In the genomic region with DNA sequence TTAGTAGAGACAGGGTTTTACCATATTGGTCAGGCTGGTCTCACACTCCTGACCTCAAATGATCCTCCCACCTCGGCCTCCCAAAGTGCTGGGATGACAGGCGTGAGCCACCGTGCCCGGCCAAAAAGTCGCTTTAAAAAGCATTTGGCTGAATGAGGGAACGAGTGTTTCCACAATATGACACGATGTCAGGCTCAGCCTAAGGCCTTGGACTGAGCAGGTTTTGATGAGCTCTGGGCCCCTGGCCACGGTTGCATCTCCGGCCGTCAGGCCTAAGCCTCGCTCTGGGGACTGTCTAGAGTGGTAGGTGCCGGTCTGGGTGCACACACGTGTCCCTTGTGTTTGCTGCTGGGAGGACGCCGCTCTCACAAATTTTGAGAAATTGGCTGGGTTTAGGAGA, we compare ENCODE assay signal across 8 cellular contexts.
A peak's percentile ranks its signal among the peaks of the same experiment; 100 is the strongest.
DNase-seq lines count a peak whose midpoint lies in the region; ATAC-seq and TF ChIP-seq lines count a peak whose summit lies in the region.
"Not testable (repeated sequence)": the region's sequence is repeated elsewhere in the genome, so short reads cannot be mapped to it uniquely, and the experiment has no call there.

No MANE protein-coding gene starts in this region.

- H2AK5ac ChIP-seq in trophoblast cell (ENCODE audit: low read length) = peak overlapping the region; percentile 26

- H4K91ac ChIP-seq in trophoblast cell (ENCODE audit: low read depth, low read length) = peak overlapping the region; percentile 39

- H3K4ac ChIP-seq in trophoblast cell (ENCODE audit: low read depth, low read length) = not testable (repeated sequence)

- not testable (repeated sequence) for H3F3A ChIP-seq in GM23338 (replicated peaks; ENCODE audit: low read depth)

- TF ChIP-seq CTCF in GM23338 (conservative IDR thresholded peaks at IDR 0.05; ENCODE audit: low read depth in 2 of 2); endothelial cell (IDR thresholded peaks at IDR 0.05; ENCODE audit: unreplicated experiment); mesothelial cell of epicardium (IDR thresholded peaks at IDR 0.05; ENCODE audit: unreplicated experiment); neural crest cell (conservative IDR thresholded peaks at IDR 0.05); spleen (IDR thresholded peaks at IDR 0.05 in 8 of 11, conservative IDR thresholded peaks at IDR 0.05 in 3 of 11): not testable (repeated sequence)

- not testable (repeated sequence) for H3K4me3 ChIP-seq in BLaER1; GM23338; trophoblast cell (ENCODE audit: low read depth, low read length); spleen

- peak overlapping the region; percentile 66 for H3K14ac ChIP-seq in trophoblast cell (ENCODE audit: low read length)

- H3K79me1 ChIP-seq in trophoblast cell (ENCODE audit: low read length) = peaks cover 29% of the 10 kb centered on the region

- H3K18ac ChIP-seq in trophoblast cell (ENCODE audit: low read length) = peak overlapping the region; percentile 51

- TF ChIP-seq POLR2A in spleen (IDR thresholded peaks at IDR 0.05) = not testable (repeated sequence)

- not testable (repeated sequence) for H3K9me2 ChIP-seq in GM23338 (ENCODE audit: insufficient read depth)

- not testable (repeated sequence) for H3K79me2 ChIP-seq in GM23338 (replicated peaks; ENCODE audit: insufficient read depth); trophoblast cell (ENCODE audit: control insufficient read depth, insufficient read depth, low read length, poor library complexity)

- peaks cover 68% of the 10 kb centered on the region for H3K4me1 ChIP-seq in BLaER1
- peaks cover 17% of the 10 kb centered on the region for H3K4me1 ChIP-seq in GM23338 (ENCODE audit: insufficient read depth)
- H3K4me1 ChIP-seq in trophoblast cell (ENCODE audit: control insufficient read depth in 1 of 2, insufficient read depth in 2 of 2, low read length in 2 of 2) = peaks cover 23 to 40% of the 10 kb centered on the region in 2 experiments
- peaks cover 0 to 39% (median 18%) of the 10 kb centered on the region in 6 donors for H3K4me1 ChIP-seq in spleen

- not testable (repeated sequence) for H3K36me3 ChIP-seq in BLaER1; GM23338 (ENCODE audit: insufficient read depth); trophoblast cell (ENCODE audit: control insufficient read depth in 1 of 2, insufficient read depth in 2 of 2, low read length in 2 of 2); spleen

- H3K9me3 ChIP-seq in BLaER1; trophoblast cell (ENCODE audit: insufficient read depth, low read depth, low read length); spleen: not testable (repeated sequence)

- peak overlapping the region; percentile 2 for H4K8ac ChIP-seq in trophoblast cell (ENCODE audit: low read depth, low read length)

- peaks cover 19% of the 10 kb centered on the region; the same call in 2 of the 3 replicates for H3K36me3 Mint-ChIP-seq in GM23338 (ENCODE audit: low read depth)
- not testable (repeated sequence) for H3K36me3 Mint-ChIP-seq in endothelial cell (ENCODE audit: low read depth, unreplicated experiment); mesothelial cell of epicardium
- H3K36me3 Mint-ChIP-seq in neural crest cell (ENCODE audit: low read depth) = peaks cover 13% of the 10 kb centered on the region

- peaks cover 25% of the 10 kb centered on the region for H3K9me3 Mint-ChIP-seq in GM23338
- not testable (repeated sequence) for H3K9me3 Mint-ChIP-seq in endothelial cell (ENCODE audit: unreplicated experiment)
- H3K9me3 Mint-ChIP-seq in mesothelial cell of epicardium = peaks cover 21% of the 10 kb centered on the region
- H3K9me3 Mint-ChIP-seq in neural crest cell = peaks cover 11% of the 10 kb centered on the region

- H2BK120ac ChIP-seq in trophoblast cell (ENCODE audit: insufficient read depth, low read length, poor library complexity) = peak overlapping the region; percentile 75

- H3K4me1 Mint-ChIP-seq in GM23338 (peaks cover 34% of the 10 kb centered on the region), endothelial cell (ENCODE audit: unreplicated experiment) (peaks cover 25% of the 10 kb centered on the region), mesothelial cell of epicardium (peaks cover 43% of the 10 kb centered on the region), neural crest cell (peaks cover 40% of the 10 kb centered on the region)

- not testable (repeated sequence) for H4K12ac ChIP-seq in trophoblast cell (ENCODE audit: low read depth, low read length)

- peak overlapping the region; percentile 63 for H2BK12ac ChIP-seq in trophoblast cell (ENCODE audit: low read length)

- not testable (repeated sequence) for H4K20me1 ChIP-seq in BLaER1; GM23338 (replicated peaks; ENCODE audit: insufficient read depth)

- H3K27ac ChIP-seq in BLaER1; trophoblast cell (ENCODE audit: low read depth, low read length); spleen: not testable (repeated sequence)
- H3K27ac ChIP-seq in GM23338 (ENCODE audit: low read depth) = peak overlapping the region; percentile 97

- H3K27me3 ChIP-seq in BLaER1; GM23338 (ENCODE audit: insufficient read depth); trophoblast cell (ENCODE audit: insufficient read depth, low read length); spleen (replicated peaks in 1 of 7): not testable (repeated sequence)

- not testable (repeated sequence) for H2AFZ ChIP-seq in GM23338; trophoblast cell (ENCODE audit: insufficient read depth, low read length, poor library complexity)

- not testable (repeated sequence) for H3K27me3 Mint-ChIP-seq in GM23338 (ENCODE audit: insufficient read depth, low read depth, poor library complexity); endothelial cell (ENCODE audit: unreplicated experiment); mesothelial cell of epicardium (ENCODE audit: low read depth); neural crest cell (ENCODE audit: low read depth)

- 0 out of 2 replicates have a peak overlapping the region, but pooled peaks have one; percentile 24 for H3K4me2 ChIP-seq in BLaER1
- not testable (repeated sequence) for H3K4me2 ChIP-seq in GM23338; trophoblast cell (ENCODE audit: low read length)

- WGBS in trophoblast cell (ENCODE audit: extremely low coverage, insufficient coverage, insufficient read length) = no CpG with 5 or more reads among the region's 15 CpGs
- WGBS in spleen, 5 donors = 78 to 96% (median 96%) methylated on average over 14 to 15 of the region's 15 CpGs

- not testable (repeated sequence) for H3K27ac Mint-ChIP-seq in GM23338
- H3K27ac Mint-ChIP-seq in endothelial cell (ENCODE audit: unreplicated experiment) (peak overlapping the region; percentile 7), mesothelial cell of epicardium (peak overlapping the region; percentile 61), neural crest cell (ENCODE audit: unreplicated experiment) (peak overlapping the region; percentile 95)

- ATAC-seq in GM23338 = not testable (repeated sequence)

- DNase-seq in GM23338 (ENCODE audit: low spot score); endothelial cell (ENCODE audit: low spot score); mesothelial cell of epicardium (ENCODE audit: low spot score in 2 of 2, unreplicated experiment in 2 of 2); neural crest cell (ENCODE audit: low read depth, low spot score); trophoblast cell: not testable (repeated sequence)
- peak; percentile 14 for DNase-seq in activated effector memory CD4-positive, alpha-beta T cell treated with anti-CD3 and anti-CD28 coated beads, Interleukin-2, amount 50 U/mL, for 16 hours
- peak; percentile 57 for DNase-seq in spleen

- H3K4me3 Mint-ChIP-seq in GM23338; endothelial cell (ENCODE audit: unreplicated experiment); mesothelial cell of epicardium: not testable (repeated sequence)
- H3K4me3 Mint-ChIP-seq in neural crest cell = peak overlapping the region; percentile 73

- not testable (repeated sequence) for H3K23ac ChIP-seq in trophoblast cell (ENCODE audit: low read length)

- H3K9ac ChIP-seq in BLaER1; trophoblast cell (ENCODE audit: low read length): not testable (repeated sequence)

- intact Hi-C loops in spleen (cut with DNase I; ENCODE audit: low total_unique reads) = not testable (repeated sequence)

- H2BK5ac ChIP-seq in trophoblast cell (ENCODE audit: low read depth, low read length, poor library complexity) = peak overlapping the region; percentile 50
